1 cellular context compared by ENCODE assay signal in genomic region chr6:53349209-53349693, GRCh38.
TF ChIP-seq lines count a peak whose summit lies in the region.

No MANE protein-coding gene starts in this region.

TF ChIP-seq in K562, 482 proteins besides CTCF, POLR2A, EP300 and RAD21 (continued from another document):
- TF ChIP-seq MTA1 (IDR thresholded peaks at IDR 0.05; ENCODE audit: borderline replicate concordance) (0 out of 2 replicates have a peak, but pooled peaks have one; percentile 2), FOXJ2 (tag; IDR thresholded peaks at IDR 0.05) (peak; percentile 53; the same call in 1 of the 2 replicates), ZNF395 (CRISPR knock-in tag; IDR thresholded peaks at IDR 0.05) (0 out of 2 replicates have a peak, but pooled peaks have one; percentile 48), KDM2B (CRISPR knock-in tag; IDR thresholded peaks at IDR 0.05) (no peak), ELF4 (CRISPR knock-in tag; IDR thresholded peaks at IDR 0.05) (no peak), EP400 (IDR thresholded peaks at IDR 0.05) (peak; percentile 78), NFRKB (IDR thresholded peaks at IDR 0.05; ENCODE audit: low read depth) (peak; percentile 59; the same call in 1 of the 2 replicates), CEBPB (tag; IDR thresholded peaks at IDR 0.05) (0 out of 2 replicates have a peak, but pooled peaks have one; percentile 13), PURB (CRISPR knock-in tag; IDR thresholded peaks at IDR 0.05; ENCODE audit: low read depth) (no peak), NRF1 (conservative IDR thresholded peaks at IDR 0.05 in 1 of 2, IDR thresholded peaks at IDR 0.05 in 1 of 2) (peak in 1 of 2 experiments; percentile 92; a peak in 2 of 4 replicates)
